9 cellular contexts compared by ENCODE assay signal in the genomic region with DNA sequence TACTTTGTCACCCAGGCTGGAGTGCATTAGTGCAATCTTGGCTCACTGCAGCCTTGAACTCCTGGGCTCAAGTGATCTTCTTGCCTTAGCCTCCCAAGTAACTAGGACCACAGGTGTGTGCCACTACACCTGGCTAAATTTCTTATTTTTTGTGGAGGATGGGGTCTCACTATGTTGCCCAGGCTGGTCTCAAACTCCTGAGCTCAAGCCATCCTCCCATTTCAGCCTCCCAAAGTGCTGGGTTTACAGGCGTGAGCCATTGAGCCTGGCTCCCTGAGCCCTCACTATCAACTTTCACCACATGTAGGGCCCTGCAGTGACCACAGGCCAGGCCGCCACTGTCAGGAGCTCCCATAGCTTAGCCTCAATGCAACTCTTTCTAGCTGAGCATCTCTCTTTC.
"Had no signal": no experiment of that assay in that cellular context is flagged by ENCODE, and none has a peak within 500 bp of the region (broad histone marks: within the 10 kb centered on the region; RNA-seq: fewer than 3 reads in every experiment).

No MANE protein-coding gene starts in this region.

- H3K36me3 ChIP-seq: HAP-1 had no signal

- H3K27ac ChIP-seq: GM23248, HL-60, KMS-11 had no signal

- H3K4me1 ChIP-seq: HAP-1 had no signal

- ATAC-seq: HCT116 had no signal

- DNase-seq: GM23248, GOT3, H7, IMR-90, KBM-7 had no signal

- H3K4me3 ChIP-seq: GM23248, HAP-1 had no signal
